1 cellular context compared by ENCODE assay signal in genomic region chr20:38040276-38040675, GRCh38.
TF ChIP-seq lines count a peak whose summit lies in the region.

No MANE protein-coding gene starts in this region.

TF ChIP-seq in K562, 482 proteins besides CTCF, POLR2A, EP300 and RAD21:
- peak; percentile 30; the same call in 1 of the 2 replicates for TF ChIP-seq ATF3 (IDR thresholded peaks at IDR 0.05)
- no peak for TF ChIP-seq ATF3 (CRISPR knock-in tag; conservative IDR thresholded peaks at IDR 0.05)
- TF ChIP-seq MEF2A (IDR thresholded peaks at IDR 0.05; ENCODE audit: control insufficient read depth, low read depth, low read length): 0 out of 2 replicates have a peak, but pooled peaks have one; percentile 16
- no peak for TF ChIP-seq EGR1 (conservative IDR thresholded peaks at IDR 0.05)
- TF ChIP-seq GTF3C2 (IDR thresholded peaks at IDR 0.05; ENCODE audit: borderline replicate concordance, extremely low read depth, insufficient read length): no peak
- TF ChIP-seq NUFIP1 (IDR thresholded peaks at IDR 0.05; ENCODE audit: partially characterized antibody): no peak
- TF ChIP-seq ZC3H11A (IDR thresholded peaks at IDR 0.05; ENCODE audit: low read depth, low read length): no peak
- no peak for TF ChIP-seq ESRRA (IDR thresholded peaks at IDR 0.05; ENCODE audit: borderline replicate concordance, low read depth)
- TF ChIP-seq E2F8 (IDR thresholded peaks at IDR 0.05; ENCODE audit: low read depth, partially characterized antibody): no peak
- TF ChIP-seq SRSF3 (IDR thresholded peaks at IDR 0.05; ENCODE audit: insufficient read depth, low read length): no peak
- no peak for TF ChIP-seq E4F1 (CRISPR knock-in tag; IDR thresholded peaks at IDR 0.05; ENCODE audit: borderline replicate concordance)
- TF ChIP-seq SRSF9 (IDR thresholded peaks at IDR 0.05; ENCODE audit: borderline replicate concordance, low read depth, low read length): no peak
- TF ChIP-seq ZBTB34 (CRISPR knock-in tag; IDR thresholded peaks at IDR 0.05): no peak
- no peak for TF ChIP-seq SIX5 (IDR thresholded peaks at IDR 0.05; ENCODE audit: borderline replicate concordance in 1 of 2, insufficient read depth in 1 of 2, low read depth in 1 of 2, low read length in 2 of 2)
- TF ChIP-seq ZNF431 (CRISPR knock-in tag; IDR thresholded peaks at IDR 0.05): no peak
- TF ChIP-seq ZNF76 (CRISPR knock-in tag; IDR thresholded peaks at IDR 0.05; ENCODE audit: borderline replicate concordance): no peak
TF ChIP-seq in K562: peak in this region for 2.
